In the genomic region with DNA sequence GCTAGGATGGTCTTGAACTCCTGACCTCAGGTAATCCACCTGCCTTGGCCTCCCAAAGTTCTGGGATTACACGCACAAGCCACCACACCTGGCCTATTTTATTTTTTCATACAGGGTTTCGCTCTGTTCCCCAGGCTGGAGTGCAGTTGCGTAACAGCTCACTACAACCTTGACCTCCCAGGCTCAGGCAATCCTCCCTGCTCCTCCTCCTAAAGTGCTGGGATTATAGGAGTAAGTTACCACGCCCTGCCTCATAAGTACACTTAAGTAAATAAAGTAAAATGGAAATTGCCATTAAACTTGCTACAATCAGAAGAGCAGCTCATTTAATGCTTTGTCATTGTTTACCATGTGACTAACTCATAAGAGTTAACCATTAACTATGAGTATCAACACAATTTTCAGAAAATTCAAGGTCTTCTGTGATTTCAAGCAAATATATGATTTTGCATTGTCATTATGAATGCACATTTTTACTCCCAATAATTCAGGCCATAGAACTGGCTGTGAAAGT, we compare ENCODE assay signal across 12 cellular contexts. TPM values are rescaled to one million over a fixed set of nuclear protein-coding genes. Genes with fewer than 3 reads are reported as not detected.
DNase-seq lines count a peak whose midpoint lies in the region; ATAC-seq, FAIRE-seq and TF ChIP-seq lines count a peak whose summit lies in the region.
"Had no signal": no experiment of that assay in that cellular context is flagged by ENCODE, and none has a peak within 500 bp of the region (broad histone marks: within the 10 kb centered on the region; RNA-seq: fewer than 3 reads in every experiment).

No MANE protein-coding gene starts in this region.

- peak overlapping the region; percentile 20 for H3K27ac Mint-ChIP-seq in memory B cell
- H3K27ac Mint-ChIP-seq: stimulated activated effector memory CD8-positive, alpha-beta T cell treated with anti-CD3 and anti-CD28 coated beads, Interleukin-12 subunit alpha, Interleukin-12 subunit beta, amount 100 ng/mL, for 72 hours had no signal

- FAIRE-seq in colon (lab: Jason Lieb, UNC), result peak; percentile 78
- FAIRE-seq in H54 (lab: Jason Lieb, UNC), result no peak
- no peak for FAIRE-seq in GM12891 (lab: Jason Lieb, UNC)

- H3K4me1 Mint-ChIP-seq in memory B cell, result peaks cover 2% of the 10 kb centered on the region
- H3K4me1 Mint-ChIP-seq: CD14-positive monocyte; stimulated activated effector memory CD8-positive, alpha-beta T cell treated with anti-CD3 and anti-CD28 coated beads, Interleukin-12 subunit alpha, Interleukin-12 subunit beta, amount 100 ng/mL, for 72 hours had no signal

- ATAC-seq in memory B cell (ENCODE audit: low read depth), result no peak
- ATAC-seq: stimulated activated effector memory CD8-positive, alpha-beta T cell treated with anti-CD3 and anti-CD28 coated beads, Interleukin-12 subunit alpha, Interleukin-12 subunit beta, amount 100 ng/mL, for 72 hours had no signal

- H3K36me3 Mint-ChIP-seq in memory B cell, result peaks cover 11% of the 10 kb centered on the region

- H3K4me3 Mint-ChIP-seq in memory B cell, result no peak overlapping the region
- H3K4me3 Mint-ChIP-seq: CD14-positive monocyte; stimulated activated effector memory CD8-positive, alpha-beta T cell treated with anti-CD3 and anti-CD28 coated beads, Interleukin-12 subunit alpha, Interleukin-12 subunit beta, amount 100 ng/mL, for 72 hours had no signal

- H3K27me3 Mint-ChIP-seq in memory B cell, result no peaks in the 10 kb centered on the region

- peak; percentile 40 for DNase-seq in COLO668 (lab: John Stamatoyannopoulos, UW; ENCODE audit: unreplicated experiment)
- DNase-seq in NB4 (ENCODE audit: low read depth), result peak; percentile 20
- DNase-seq in memory B cell (ENCODE audit: low spot score in 2 of 2), result no peak
- no peak for DNase-seq in H54 (ENCODE audit: insufficient read length, low spot score)
- DNase-seq in GM12891 (ENCODE audit: insufficient read length, low spot score), result no peak
- no peak for DNase-seq in T-helper 9 cell
- no peak for DNase-seq in DMS153 (lab: John Stamatoyannopoulos, UW)
- DNase-seq: KBM-7, T-helper 1 cell had no signal

- H3K9me3 Mint-ChIP-seq in memory B cell, result no peaks in the 10 kb centered on the region
- H3K9me3 Mint-ChIP-seq: CD14-positive monocyte; stimulated activated effector memory CD8-positive, alpha-beta T cell treated with anti-CD3 and anti-CD28 coated beads, Interleukin-12 subunit alpha, Interleukin-12 subunit beta, amount 100 ng/mL, for 72 hours had no signal

- H3K4me3 ChIP-seq in NB4 (ENCODE audit: low read depth, low read length), result no peak overlapping the region

- no peak for TF ChIP-seq CTCF in NB4 (IDR thresholded peaks at IDR 0.05; ENCODE audit: low read depth, low read length)

- TF ChIP-seq POLR2A in NB4 (IDR thresholded peaks at IDR 0.05; ENCODE audit: extremely low read depth, insufficient read length) (no peak), H54 (IDR thresholded peaks at IDR 0.05; ENCODE audit: low read depth, low read length) (no peak), GM12891 (IDR thresholded peaks at IDR 0.05; ENCODE audit: low read depth, low read length) (no peak)

TF ChIP-seq in GM12891, 5 proteins besides CTCF, POLR2A, EP300 and RAD21:
- TF ChIP-seq POU2F2 (IDR thresholded peaks at IDR 0.05; ENCODE audit: low read depth, low read length), result no peak
- TF ChIP-seq POLR2AphosphoS5 (IDR thresholded peaks at IDR 0.05; ENCODE audit: low read depth, low read length), result no peak
- TF ChIP-seq TAF1 (IDR thresholded peaks at IDR 0.05; ENCODE audit: low read depth, low read length), result no peak
- no peak for TF ChIP-seq PAX5 (IDR thresholded peaks at IDR 0.05; ENCODE audit: insufficient read depth, low read length, severe bottlenecking)
- no peak for TF ChIP-seq SPI1 (IDR thresholded peaks at IDR 0.05; ENCODE audit: low read depth, low read length)

RNA-seq across cellular contexts. Expression of a gene that starts 12.3 kb away (rescaled TPM):
- 18.7 TPM for polyA plus RNA-seq in GM12891 (2012; ENCODE audit: low read depth, missing spikeins)

RNA-seq across cellular contexts. Expression of a gene that starts 56.1 kb away (rescaled TPM):
- polyA plus RNA-seq in GM12891 (2012; ENCODE audit: low read depth, missing spikeins), result 14.0 TPM

RNA-seq across cellular contexts. Expression of a gene that starts 56.2 kb away (rescaled TPM):
- 3,872 TPM for polyA plus RNA-seq in GM12891 (2012; ENCODE audit: low read depth, missing spikeins)

Comparison
In these comparisons a context has a peak if more than half of its experiments do, and no peak if none do; other contexts are left out.
1. DNase-seq: peak in COLO668 (single experiment) and NB4 (single experiment); none in memory B cell (0 of 2), H54 (single experiment), GM12891 (single experiment), T-helper 9 cell (single experiment) and DMS153 (single experiment).